ENCODE assay signal across 27 cellular contexts in genomic region chr6:149313070-149313469, GRCh38.
"Had no signal": no experiment of that assay in that cellular context is flagged by ENCODE, and none has a peak within 500 bp of the region (broad histone marks: within the 10 kb centered on the region; RNA-seq: fewer than 3 reads in every experiment).

No MANE protein-coding gene starts in this region.

- DNase-seq: cortex of kidney; effector memory CD8-positive, alpha-beta T cell; erythroblast; esophagus squamous epithelium; gastrocnemius medialis; head of caudate nucleus; kidney; left lung; mesenchymal stem cell; mucosa of descending colon; naive B cell; nucleus accumbens; sigmoid colon; stimulated activated CD4-positive, alpha-beta T cell treated with anti-CD3 and anti-CD28 coated beads, Interleukin-2, amount 100 ng/mL, for 24 hours; stimulated activated CD4-positive, alpha-beta T cell treated with anti-CD3 and anti-CD28 coated beads, Interleukin-4, amount 100 ng/mL, for 24 hours; stimulated activated naive CD4-positive, alpha-beta T cell treated with Interleukin-2 at 50 U/mL for 16 hours; stomach; tibial artery; upper lobe of left lung had no signal

- H3K4me1 Mint-ChIP-seq: nephron had no signal

- H3K4me3 Mint-ChIP-seq: effector memory CD8-positive, alpha-beta T cell; mesothelial cell of epicardium; nephron; stimulated activated effector memory CD8-positive, alpha-beta T cell treated with anti-CD3 and anti-CD28 coated beads, Interleukin-12 subunit alpha, Interleukin-12 subunit beta, amount 100 ng/mL, for 72 hours had no signal

- H3K27ac Mint-ChIP-seq: effector memory CD8-positive, alpha-beta T cell; mesothelial cell of epicardium; nephron; stimulated activated effector memory CD8-positive, alpha-beta T cell treated with anti-CD3 and anti-CD28 coated beads, Interleukin-12 subunit alpha, Interleukin-12 subunit beta, amount 100 ng/mL, for 72 hours had no signal

- ATAC-seq: effector memory CD8-positive, alpha-beta T cell; gastrocnemius medialis; left lung; mucosa of descending colon; stimulated activated effector memory CD8-positive, alpha-beta T cell treated with anti-CD3 and anti-CD28 coated beads, Interleukin-12 subunit alpha, Interleukin-12 subunit beta, amount 100 ng/mL, for 72 hours had no signal

- H3K36me3 ChIP-seq: esophagus squamous epithelium, gastrocnemius medialis, left lung, prostate gland, right atrium auricular region, sigmoid colon, stomach, tibial artery, upper lobe of left lung had no signal

- H3K9me3 ChIP-seq: esophagus squamous epithelium, gastrocnemius medialis, left lung, mucosa of descending colon, prostate gland, right atrium auricular region, sigmoid colon, stomach, tibial artery, upper lobe of left lung had no signal

- H2AFZ ChIP-seq: hepatocyte had no signal

- H3K4me1 ChIP-seq: prostate gland, tibial artery had no signal

- H3K4me3 ChIP-seq: esophagus squamous epithelium, gastrocnemius medialis, hepatocyte, left lung, mucosa of descending colon, prostate gland, right atrium auricular region, sigmoid colon, stomach, tibial artery, upper lobe of left lung had no signal

- H3K27ac ChIP-seq: esophagus squamous epithelium, gastrocnemius medialis, hepatocyte, left lung, prostate gland, right atrium auricular region, sigmoid colon, stomach, tibial artery, upper lobe of left lung had no signal

- FAIRE-seq: endometrium, kidney, urothelium cell line had no signal

- H3K27me3 Mint-ChIP-seq: effector memory CD8-positive, alpha-beta T cell had no signal

- H3K9me3 Mint-ChIP-seq: effector memory CD8-positive, alpha-beta T cell; naive B cell; stimulated activated effector memory CD8-positive, alpha-beta T cell treated with anti-CD3 and anti-CD28 coated beads, Interleukin-12 subunit alpha, Interleukin-12 subunit beta, amount 100 ng/mL, for 72 hours had no signal

- H3K36me3 Mint-ChIP-seq: mesothelial cell of epicardium, naive B cell had no signal

- H3K27me3 ChIP-seq: hepatocyte, left lung, right atrium auricular region, sigmoid colon, stomach, upper lobe of left lung had no signal

- H3K4me2 ChIP-seq: hepatocyte had no signal
